In the genomic region with DNA sequence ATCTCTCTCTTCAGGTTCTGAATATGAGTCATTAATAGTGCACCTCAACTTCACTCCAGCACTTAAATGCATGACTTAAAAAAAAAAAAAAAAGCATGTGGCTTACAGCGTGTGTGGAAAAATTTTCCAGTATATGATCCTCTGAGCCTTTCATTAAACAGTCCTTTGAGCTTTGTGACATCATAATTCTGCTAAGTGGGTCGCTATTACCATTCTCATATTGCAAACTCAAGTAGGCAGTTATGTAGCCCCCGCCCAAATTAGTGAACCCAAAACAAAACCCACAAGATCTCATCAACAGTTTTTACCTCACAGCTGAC, we compare ENCODE assay signal across 7 cellular contexts. TPM values are rescaled to one million over a fixed set of nuclear protein-coding genes. Genes with fewer than 3 reads are reported as not detected.
DNase-seq lines count a peak whose midpoint lies in the region; ATAC-seq and TF ChIP-seq lines count a peak whose summit lies in the region.

No MANE protein-coding gene starts in this region.

- ATAC-seq in foreskin keratinocyte, result peak; percentile 20
- ATAC-seq in GM21526 (IDR thresholded peaks at IDR 0.05; ENCODE audit: low FRiP score, unreplicated experiment), result no peak

- CTCF ChIA-PET in GM10248 (lab: Yijun Ruan, JAX), result interaction anchor here (2.2 to 2.3 kb wide), 2 partner anchors 13 to 23 kb away, joined by 6 to 16 read pairs; no protein-coding TSS in a partner anchor

- H3K36me3 ChIP-seq in H7 (replicated peaks; ENCODE audit: control insufficient read depth, insufficient read depth, low read length), result peaks cover 5% of the 10 kb centered on the region
- H3K36me3 ChIP-seq in skeletal muscle tissue (ENCODE audit: control insufficient read depth in 3 of 3, insufficient read depth in 3 of 3, low read length in 3 of 3), result peaks cover 4 to 20% (median 19%) of the 10 kb centered on the region in 3 donors

- peaks cover 3% of the 10 kb centered on the region for H3K4me1 ChIP-seq in foreskin keratinocyte
- H3K4me1 ChIP-seq in skeletal muscle tissue (ENCODE audit: control insufficient read depth in 3 of 3, insufficient read depth in 3 of 3, low read length in 3 of 3), result peaks cover 6 to 20% (median 10%) of the 10 kb centered on the region in 3 donors

- no peaks in the 10 kb centered on the region for H3K27me3 ChIP-seq in H7 (ENCODE audit: control insufficient read depth, insufficient read depth, low read length)
- H3K27me3 ChIP-seq in foreskin keratinocyte, result no peaks in the 10 kb centered on the region
- no peaks in the 10 kb centered on the region for H3K27me3 ChIP-seq in skeletal muscle tissue (ENCODE audit: control insufficient read depth in 3 of 3, insufficient read depth in 3 of 3, low read length in 3 of 3)

- H3K27ac ChIP-seq in foreskin keratinocyte (peak overlapping the region; percentile 75), skeletal muscle tissue (ENCODE audit: low read depth, low read length) (peak overlapping the region; percentile 89)

- TF ChIP-seq CTCF in foreskin keratinocyte (conservative IDR thresholded peaks at IDR 0.05), result no peak
- no peak for TF ChIP-seq CTCF in GM10248 (IDR thresholded peaks at IDR 0.05; ENCODE audit: control extremely low read depth, extremely low read depth, low read depth, missing control alignments)

- POLR2A ChIA-PET in GM10248 (lab: Yijun Ruan, JAX), result no interaction called here

- DNase-seq in H7 (no peak), SW480 (ENCODE audit: low spot score) (peak; percentile 32), foreskin keratinocyte (peak in 1 of 2 donors; percentile 36), NCI-H1694 treated with DMSO at 0.1 percent for 48 hours (lab: John Stamatoyannopoulos, UW) (no peak), GM10248 (ENCODE audit: extremely low spot score) (no peak)

- H3K4me3 ChIP-seq in H7 (ENCODE audit: insufficient read depth, low read depth, low read length) (peak overlapping the region; percentile 84), skeletal muscle tissue (ENCODE audit: low read length in 3 of 3) (peak overlapping the region; percentile 83 to 89 (median 88))

- H3K9me3 ChIP-seq in skeletal muscle tissue (ENCODE audit: control insufficient read depth in 3 of 3, low read length in 3 of 3), result no peaks in the 10 kb centered on the region

- peak overlapping the region; percentile 85 to 94 (median 90) for H3K9ac ChIP-seq in skeletal muscle tissue (ENCODE audit: low read depth in 1 of 3, low read length in 3 of 3)

RNA-seq across cellular contexts. Expression of gene CMTR2, which starts 0.7 kb away (rescaled TPM):
- 19.8 and 25.0 TPM in 2 replicates for total RNA-seq in H7 (2014; rRNA removed; shearing (Covaris generic))
- total RNA-seq in foreskin keratinocyte (18.5 and 21.0 TPM in 2 replicates), skeletal muscle tissue (26.1 TPM)
- 5.0 and 5.4 TPM in 2 replicates for polyA plus RNA-seq in foreskin keratinocyte

RNA-seq across cellular contexts. Expression of gene HYDIN, which starts 58.0 kb away (rescaled TPM):
- 0.63 and 0.69 TPM in 2 replicates for total RNA-seq in H7 (2014; rRNA removed; shearing (Covaris generic))
- total RNA-seq in foreskin keratinocyte (0.27 and 0.39 TPM in 2 replicates), skeletal muscle tissue (3.7 TPM)
- polyA plus RNA-seq in foreskin keratinocyte, result 0.08 and 0.13 TPM in 2 replicates
